Comparison of ENCODE assay signal across 17 cellular contexts in genomic region chr13:42807866-42808265, GRCh38. TPM values are rescaled to one million over a fixed set of nuclear protein-coding genes. Genes with fewer than 3 reads are reported as not detected.
DNase-seq lines count a peak whose midpoint lies in the region; ATAC-seq and TF ChIP-seq lines count a peak whose summit lies in the region.
"Had no signal": no experiment of that assay in that cellular context is flagged by ENCODE, and none has a peak within 500 bp of the region (broad histone marks: within the 10 kb centered on the region; RNA-seq: fewer than 3 reads in every experiment).

No MANE protein-coding gene starts in this region.

- H3K27me3 ChIP-seq in ACC112 (ENCODE audit: insufficient read depth, low read length) (no peaks in the 10 kb centered on the region), fibroblast of lung (ENCODE audit: control insufficient read depth, insufficient read depth, low read length) (no peaks in the 10 kb centered on the region)

- H3K79me2 ChIP-seq in ACC112 (ENCODE audit: control insufficient read depth, insufficient read depth, low read length, unreplicated experiment): no peaks in the 10 kb centered on the region
- no peaks in the 10 kb centered on the region for H3K79me2 ChIP-seq in fibroblast of lung (ENCODE audit: control insufficient read depth, insufficient read depth, low read length)

- no peak for TF ChIP-seq CTCF in fibroblast of lung (conservative IDR thresholded peaks at IDR 0.05 in 1 of 2, IDR thresholded peaks at IDR 0.05 in 1 of 2; ENCODE audit: low read depth in 1 of 2, low read length in 2 of 2)

- H2AFZ ChIP-seq in ACC112 (ENCODE audit: low read length, unreplicated experiment) (no peak overlapping the region), fibroblast of lung (ENCODE audit: low read length) (no peak overlapping the region)

- H3K36me3 ChIP-seq in ACC112 (ENCODE audit: insufficient read depth, low read length): no peaks in the 10 kb centered on the region
- no peaks in the 10 kb centered on the region for H3K36me3 ChIP-seq in fibroblast of lung (ENCODE audit: control insufficient read depth, insufficient read depth, low read length)

- DNase-seq in HK-2 (ENCODE audit: unreplicated experiment) (peak; percentile 13), fibroblast of lung (ENCODE audit: low read depth in 2 of 2) (peak; percentile 42 to 43), NCI-H2107 (lab: John Stamatoyannopoulos, UW) (no peak), RPMI8226 (no peak)
- no peak for DNase-seq in activated CD8-positive, alpha-beta memory T cell treated with anti-CD3 and anti-CD28 coated beads, Interleukin-2, amount 50 U/mL, for 48 hours
- DNase-seq: activated gamma-delta T cell treated with Interleukin-2 at 50 U/mL for 16 hours; effector memory CD4-positive, alpha-beta T cell; kidney; mucosa of descending colon; NCI-H2171 treated with DMSO at 0.1 percent for 48 hours; stimulated activated CD4-positive, alpha-beta T cell treated with anti-CD3 and anti-CD28 coated beads, Interleukin-12 subunit alpha, Interleukin-12 subunit beta, amount 100 ng/mL, for 4 hours had no signal

- H4K20me1 ChIP-seq in fibroblast of lung (ENCODE audit: control insufficient read depth, extremely low read depth, insufficient read depth, low read length): no peaks in the 10 kb centered on the region

- H3K4me3 ChIP-seq in ACC112 (ENCODE audit: low read depth, low read length) (no peak overlapping the region), fibroblast of lung (replicated peaks in 1 of 4; ENCODE audit: control extremely low read depth in 1 of 4, insufficient read depth in 1 of 4, low read depth in 3 of 4, low read length in 4 of 4) (no peak overlapping the region)
- H3K4me3 ChIP-seq: mucosa of descending colon had no signal

- H3K27ac ChIP-seq in ACC112 (ENCODE audit: low read depth, low read length) (peak overlapping the region; percentile 25; the same call in 1 of the 2 replicates), fibroblast of lung (ENCODE audit: insufficient read depth, low read length) (no peak overlapping the region)
- H3K27ac ChIP-seq: VCaP had no signal

- no peak overlapping the region for H3K9ac ChIP-seq in fibroblast of lung (ENCODE audit: insufficient read depth, low read length)

- H3K4me2 ChIP-seq in fibroblast of lung (ENCODE audit: extremely low read depth, insufficient read depth, low read length): no peak overlapping the region

- H3K9me3 ChIP-seq in fibroblast of lung (ENCODE audit: control insufficient read depth, insufficient read depth, low read depth, low read length): no peaks in the 10 kb centered on the region
- H3K9me3 ChIP-seq: mucosa of descending colon had no signal

- peak; percentile 66 for ATAC-seq in SK-N-SH treated with all-trans-retinoic acid at 6 μM for 48 hours
- ATAC-seq in GM18498 (IDR thresholded peaks at IDR 0.05; ENCODE audit: unreplicated experiment): no peak
- ATAC-seq: mucosa of descending colon had no signal

- H3K4me1 ChIP-seq in ACC112 (ENCODE audit: control insufficient read depth, insufficient read depth, low read length, unreplicated experiment) (peaks cover 18% of the 10 kb centered on the region), fibroblast of lung (ENCODE audit: control insufficient read depth, extremely low read depth, insufficient read depth, low read length) (no peaks in the 10 kb centered on the region)

TF ChIP-seq in SK-N-SH treated with all-trans-retinoic acid at 6 μM for 48 hours, 23 proteins besides CTCF, POLR2A, EP300 and RAD21:
- TF ChIP-seq ZC3H10 (CRISPR knock-in tag; IDR thresholded peaks at IDR 0.05) (no peak), ZNF565 (CRISPR knock-in tag; conservative IDR thresholded peaks at IDR 0.05; ENCODE audit: low read depth) (no peak), GLIS3 (CRISPR knock-in tag; IDR thresholded peaks at IDR 0.05) (no peak), SNAI2 (CRISPR knock-in tag; IDR thresholded peaks at IDR 0.05) (no peak), TCF4 (CRISPR knock-in tag; IDR thresholded peaks at IDR 0.05; ENCODE audit: borderline replicate concordance) (no peak), CREB5 (CRISPR knock-in tag; IDR thresholded peaks at IDR 0.05; ENCODE audit: low read depth) (no peak)
- TF ChIP-seq, protein P1, sequence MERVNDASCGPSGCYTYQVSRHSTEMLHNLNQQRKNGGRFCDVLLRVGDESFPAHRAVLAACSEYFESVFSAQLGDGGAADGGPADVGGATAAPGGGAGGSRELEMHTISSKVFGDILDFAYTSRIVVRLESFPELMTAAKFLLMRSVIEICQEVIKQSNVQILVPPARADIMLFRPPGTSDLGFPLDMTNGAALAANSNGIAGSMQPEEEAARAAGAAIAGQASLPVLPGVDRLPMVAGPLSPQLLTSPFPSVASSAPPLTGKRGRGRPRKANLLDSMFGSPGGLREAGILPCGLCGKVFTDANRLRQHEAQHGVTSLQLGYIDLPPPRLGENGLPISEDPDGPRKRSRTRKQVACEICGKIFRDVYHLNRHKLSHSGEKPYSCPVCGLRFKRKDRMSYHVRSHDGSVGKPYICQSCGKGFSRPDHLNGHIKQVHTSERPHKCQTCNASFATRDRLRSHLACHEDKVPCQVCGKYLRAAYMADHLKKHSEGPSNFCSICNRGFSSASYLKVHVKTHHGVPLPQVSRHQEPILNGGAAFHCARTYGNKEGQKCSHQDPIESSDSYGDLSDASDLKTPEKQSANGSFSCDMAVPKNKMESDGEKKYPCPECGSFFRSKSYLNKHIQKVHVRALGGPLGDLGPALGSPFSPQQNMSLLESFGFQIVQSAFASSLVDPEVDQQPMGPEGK (CRISPR knock-in tag; IDR thresholded peaks at IDR 0.05; ENCODE audit: borderline replicate concordance): no peak

RNA-seq across cellular contexts. Expression of gene FAM216B, which starts 26.5 kb away (rescaled TPM):
- total RNA-seq in fibroblast of lung: under 0.01 and 0.26 TPM in 2 replicates
- polyA plus RNA-seq in fibroblast of lung: not detected in 2 replicates
- polyA plus RNA-seq in fibroblast of lung (2012): not detected in 2 replicates
- 0.37 TPM in 1 of 2 replicates, not detected in the other for polyA minus RNA-seq in fibroblast of lung (ENCODE audit: low replicate concordance)
- total RNA-seq: activated CD8-positive, alpha-beta memory T cell treated with anti-CD3 and anti-CD28 coated beads for 36 hours; osteocyte had no signal

Comparison
In these comparisons a context has a peak if more than half of its experiments do, and no peak if none do; other contexts are left out.
1. DNase-seq: peak in HK-2 (single experiment) and fibroblast of lung (2 of 2); none in NCI-H2107 (single experiment), RPMI8226 (single experiment) and activated CD8-positive, alpha-beta memory T cell treated with anti-CD3 and anti-CD28 coated beads, Interleukin-2, amount 50 U/mL, for 48 hours (single experiment).